8 cellular contexts compared by ENCODE assay signal in the genomic region with DNA sequence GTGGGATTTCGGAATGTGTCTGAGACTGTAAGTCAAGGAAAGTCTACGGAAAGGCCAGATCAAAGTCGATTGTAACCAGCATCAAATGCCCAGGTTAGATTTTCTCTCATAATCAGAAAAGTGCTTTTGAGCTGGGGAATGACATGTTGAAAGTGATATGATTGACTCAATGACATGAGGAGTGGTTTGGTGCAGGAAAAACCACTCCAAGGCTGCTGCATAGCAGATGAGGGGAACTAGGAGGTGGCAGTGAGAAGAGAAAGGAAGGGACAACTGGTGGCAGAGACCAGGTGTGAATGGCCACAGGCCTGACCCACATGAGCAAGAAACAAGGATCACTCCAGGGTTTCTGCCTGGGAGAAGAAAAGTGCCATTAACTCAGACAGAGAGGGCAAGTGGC. TPM values are rescaled to one million over a fixed set of nuclear protein-coding genes. Genes with fewer than 3 reads are reported as not detected.
A peak's percentile ranks its signal among the peaks of the same experiment; 100 is the strongest.
DNase-seq lines count a peak whose midpoint lies in the region; ATAC-seq and TF ChIP-seq lines count a peak whose summit lies in the region.

No MANE protein-coding gene starts in this region.

- H2AFZ ChIP-seq in ACC112 (ENCODE audit: low read length, unreplicated experiment) = no peak overlapping the region

- H3K27ac Mint-ChIP-seq in IgD-negative memory B cell (peak overlapping the region; percentile 30 to 87 (median 87)), chondrocyte (ENCODE audit: unreplicated experiment) (peak overlapping the region; percentile 85)

- TF ChIP-seq CTCF in chondrocyte (IDR thresholded peaks at IDR 0.05) = no peak

- H3K79me2 ChIP-seq in ACC112 (ENCODE audit: control insufficient read depth, insufficient read depth, low read length, unreplicated experiment) = peaks cover 43% of the 10 kb centered on the region

- H3K9me3 ChIP-seq in muscle layer of colon (ENCODE audit: low read length) = no peaks in the 10 kb centered on the region

- H3K9me3 Mint-ChIP-seq in IgD-negative memory B cell (no peaks in the 10 kb centered on the region), chondrocyte (ENCODE audit: low read depth) (no peaks in the 10 kb centered on the region)

- H3K27ac ChIP-seq in ACC112 (ENCODE audit: low read depth, low read length) (peak overlapping the region; percentile 42; the same call in 1 of the 2 replicates), muscle layer of colon (ENCODE audit: low read depth, low read length) (peak overlapping the region; percentile 95)

- H3K4me1 ChIP-seq in ACC112 (ENCODE audit: control insufficient read depth, insufficient read depth, low read length, unreplicated experiment) (peaks cover 31% of the 10 kb centered on the region), muscle layer of colon (ENCODE audit: insufficient read depth, low read length) (peaks cover 29% of the 10 kb centered on the region)

- H3K27me3 Mint-ChIP-seq in IgD-negative memory B cell = no peaks in the 10 kb centered on the region
- no peaks in the 10 kb centered on the region for H3K27me3 Mint-ChIP-seq in chondrocyte (ENCODE audit: low read depth)

- no peak for ATAC-seq in GM21381 (IDR thresholded peaks at IDR 0.05; ENCODE audit: unreplicated experiment)
- no peak for ATAC-seq in HG03442 (IDR thresholded peaks at IDR 0.05; ENCODE audit: unreplicated experiment)

- no peak for DNase-seq in chondrocyte (ENCODE audit: low spot score)
- no peak for DNase-seq in GOT3 (lab: John Stamatoyannopoulos, UW)
- no peak for DNase-seq in NCI-H226

- H3K36me3 ChIP-seq in ACC112 (ENCODE audit: insufficient read depth, low read length) (no peaks in the 10 kb centered on the region), muscle layer of colon (ENCODE audit: insufficient read depth, low read length) (no peaks in the 10 kb centered on the region)

- H3K36me3 Mint-ChIP-seq in IgD-negative memory B cell (peaks cover 2% of the 10 kb centered on the region), chondrocyte (ENCODE audit: low read depth) (no peaks in the 10 kb centered on the region)

- H3K27me3 ChIP-seq in ACC112 (ENCODE audit: insufficient read depth, low read length) (no peaks in the 10 kb centered on the region), muscle layer of colon (ENCODE audit: control insufficient read depth in 1 of 2, insufficient read depth in 2 of 2, low read length in 2 of 2) (no peaks in the 10 kb centered on the region)

- peaks cover 7 to 23% (median 9%) of the 10 kb centered on the region in 3 donors for H3K4me1 Mint-ChIP-seq in IgD-negative memory B cell
- H3K4me1 Mint-ChIP-seq in chondrocyte (ENCODE audit: low read depth) = peaks cover 51% of the 10 kb centered on the region

- H3K4me3 Mint-ChIP-seq in IgD-negative memory B cell (peak overlapping the region; percentile 89 to 95 (median 94)), chondrocyte (ENCODE audit: unreplicated experiment) (peak overlapping the region; percentile 87)

- H3K4me3 ChIP-seq in ACC112 (ENCODE audit: low read depth, low read length) (peak overlapping the region; percentile 87), muscle layer of colon (ENCODE audit: low read depth in 1 of 2, low read length in 2 of 2) (peak overlapping the region; percentile 84 to 96)

- H3K9ac ChIP-seq in muscle layer of colon (ENCODE audit: low read length) = peak overlapping the region; percentile 85

RNA-seq across cellular contexts. Expression of a gene that starts 0.8 kb away (rescaled TPM):
- 5.3 TPM for polyA plus RNA-seq in IgD-negative memory B cell
- 35.5 to 48.4 TPM (median 46.1 TPM) in 3 replicates for total RNA-seq in chondrocyte

RNA-seq across cellular contexts. Expression of a gene that starts 20.9 kb away (rescaled TPM):
- not detected for polyA plus RNA-seq in IgD-negative memory B cell
- 2.6 to 6.2 TPM (median 4.6 TPM) in 3 replicates for total RNA-seq in chondrocyte
